8 cellular contexts compared by ENCODE assay signal in genomic region chr11:18698341-18699268, GRCh38. TPM values are rescaled to one million over a fixed set of nuclear protein-coding genes. Genes with fewer than 3 reads are reported as not detected.
DNase-seq lines count a peak whose midpoint lies in the region; ATAC-seq, FAIRE-seq and TF ChIP-seq lines count a peak whose summit lies in the region.

A gene with protein sequence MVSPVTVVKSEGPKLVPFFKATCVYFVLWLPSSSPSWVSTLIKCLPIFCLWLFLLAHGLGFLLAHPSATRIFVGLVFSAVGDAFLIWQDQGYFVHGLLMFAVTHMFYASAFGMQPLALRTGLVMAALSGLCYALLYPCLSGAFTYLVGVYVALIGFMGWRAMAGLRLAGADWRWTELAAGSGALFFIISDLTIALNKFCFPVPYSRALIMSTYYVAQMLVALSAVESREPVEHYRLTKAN (plus strand): TSS chr11:18698779. CDS start chr11:18698887, 108 bp downstream.

- TF ChIP-seq POLR2A in Peyer's patch (IDR thresholded peaks at IDR 0.05) (peak; percentile 42 to 59), esophagus squamous epithelium (IDR thresholded peaks at IDR 0.05) (peak in 3 of 4 donors; percentile 64 to 87 (median 75))

- H3K27ac ChIP-seq in Peyer's patch, result peak within 1 kb of the TSS; percentile 76 to 86 (median 79)
- peak within 1 kb of the TSS; percentile 74 to 91 (median 84) for H3K27ac ChIP-seq in esophagus squamous epithelium

- FAIRE-seq in D721Med (lab: Jason Lieb, UNC), result peak; percentile 48

- no peaks in the 10 kb centered on the region for H3K36me3 ChIP-seq in Peyer's patch
- H3K36me3 ChIP-seq in esophagus squamous epithelium, result peaks cover 0 to 20% (median 4%) of the 10 kb centered on the region in 3 donors

- no peaks in the 10 kb centered on the region for H3K36me3 Mint-ChIP-seq in activated T-helper 1 cell treated with anti-CD3 and anti-CD28 coated beads, Interleukin-12 subunit alpha, Interleukin-12 subunit beta, Interleukin-2, Interleukin-4 antibody, amounts not matched to agents 30 ng/mL and 10 ng/mL and 1 ng/mL, durations not matched to agents 14 hours and 24 hours and 36 hours (ENCODE audit: low read depth)

- peak within 1 kb of the TSS; percentile 83 for H3K4me3 Mint-ChIP-seq in activated T-helper 1 cell treated with anti-CD3 and anti-CD28 coated beads, Interleukin-12 subunit alpha, Interleukin-12 subunit beta, Interleukin-2, Interleukin-4 antibody, amounts not matched to agents 30 ng/mL and 10 ng/mL and 1 ng/mL, durations not matched to agents 14 hours and 24 hours and 36 hours

- no peak for TF ChIP-seq RAD21 in Ishikawa (IDR thresholded peaks at IDR 0.05; ENCODE audit: low read depth)

- intact Hi-C loops in activated T-helper 1 cell treated with anti-CD3 and anti-CD28 coated beads, Interleukin-12 subunit alpha, Interleukin-12 subunit beta, Interleukin-2, Interleukin-4 antibody, amounts not matched to agents 30 ng/mL and 10 ng/mL and 1 ng/mL, durations not matched to agents 14 hours and 24 hours and 36 hours (cut with micrococcal nuclease), result loop anchor here (1.0 to 2.0 kb wide), 6 partner anchors 23 to 686 kb away; partner anchors contain the start of genes GTF2H1, HPS5, SERGEF and SPTY2D1
- intact Hi-C loops in esophagus squamous epithelium (cut with DNase I), result no loop called here

- DNase-seq in D721Med (ENCODE audit: insufficient read length, low spot score), result peak; percentile 82
- peak; percentile 94 to 99 (median 98) for DNase-seq in Peyer's patch
- DNase-seq in activated T-helper 1 cell treated with anti-CD3 and anti-CD28 coated beads, Interleukin-12 subunit alpha, Interleukin-12 subunit beta, Interleukin-2, Interleukin-4 antibody, amounts not matched to agents 30 ng/mL and 10 ng/mL and 1 ng/mL, durations not matched to agents 14 hours and 24 hours and 36 hours (ENCODE audit: low spot score), result peak; percentile 89
- peak; percentile 59 for DNase-seq in esophagus squamous epithelium (lab: John Stamatoyannopoulos, UW)
- DNase-seq in myocyte (ENCODE audit: low read depth), result peak; percentile 91
- DNase-seq in stimulated activated CD8-positive, alpha-beta memory T cell treated with anti-CD3 and anti-CD28 coated beads, Interleukin-7, amount 100 ng/mL, for 24 hours (ENCODE audit: low read depth), result peak; percentile 73

- peaks cover 0 to 5% (median 0%) of the 10 kb centered on the region in 4 donors for H3K4me1 ChIP-seq in Peyer's patch
- H3K4me1 ChIP-seq in esophagus squamous epithelium, result peaks cover 12 to 29% (median 13%) of the 10 kb centered on the region in 3 donors

- TF ChIP-seq EP300 in Ishikawa (IDR thresholded peaks at IDR 0.05; ENCODE audit: borderline replicate concordance), result no peak

- TF ChIP-seq CTCF in D721Med (IDR thresholded peaks at IDR 0.05; ENCODE audit: insufficient read depth, missing control alignments) (no peak), Peyer's patch (IDR thresholded peaks at IDR 0.05) (peak in 1 of 6 experiments; percentile 6), esophagus squamous epithelium (IDR thresholded peaks at IDR 0.05) (peak in 1 of 6 experiments; percentile 7)

- peaks cover 22% of the 10 kb centered on the region for H3K27me3 Mint-ChIP-seq in activated T-helper 1 cell treated with anti-CD3 and anti-CD28 coated beads, Interleukin-12 subunit alpha, Interleukin-12 subunit beta, Interleukin-2, Interleukin-4 antibody, amounts not matched to agents 30 ng/mL and 10 ng/mL and 1 ng/mL, durations not matched to agents 14 hours and 24 hours and 36 hours (ENCODE audit: insufficient read depth)

- H3K9me3 Mint-ChIP-seq in activated T-helper 1 cell treated with anti-CD3 and anti-CD28 coated beads, Interleukin-12 subunit alpha, Interleukin-12 subunit beta, Interleukin-2, Interleukin-4 antibody, amounts not matched to agents 30 ng/mL and 10 ng/mL and 1 ng/mL, durations not matched to agents 14 hours and 24 hours and 36 hours, result no peaks in the 10 kb centered on the region

- peak within 1 kb of the TSS; percentile 73 to 99 (median 80) for H3K4me3 ChIP-seq in Peyer's patch
- peak within 1 kb of the TSS; percentile 68 to 95 (median 85) for H3K4me3 ChIP-seq in esophagus squamous epithelium

- H3K27me3 ChIP-seq in Peyer's patch (no peaks in the 10 kb centered on the region), esophagus squamous epithelium (no peaks in the 10 kb centered on the region)

- peak within 1 kb of the TSS; percentile 65 for H3K27ac Mint-ChIP-seq in activated T-helper 1 cell treated with anti-CD3 and anti-CD28 coated beads, Interleukin-12 subunit alpha, Interleukin-12 subunit beta, Interleukin-2, Interleukin-4 antibody, amounts not matched to agents 30 ng/mL and 10 ng/mL and 1 ng/mL, durations not matched to agents 14 hours and 24 hours and 36 hours

- ATAC-seq in GM21619 (IDR thresholded peaks at IDR 0.05; ENCODE audit: unreplicated experiment), result peak; percentile 96

- H3K9me3 ChIP-seq in Peyer's patch, result no peaks in the 10 kb centered on the region
- H3K9me3 ChIP-seq in esophagus squamous epithelium, result no peaks in the 10 kb centered on the region

- 0 to 2% methylated on average over 2 to 6 of the region's 98 CpGs for WGBS in esophagus squamous epithelium, 2 donors

- peaks cover 25% of the 10 kb centered on the region for H3K4me1 Mint-ChIP-seq in activated T-helper 1 cell treated with anti-CD3 and anti-CD28 coated beads, Interleukin-12 subunit alpha, Interleukin-12 subunit beta, Interleukin-2, Interleukin-4 antibody, amounts not matched to agents 30 ng/mL and 10 ng/mL and 1 ng/mL, durations not matched to agents 14 hours and 24 hours and 36 hours (ENCODE audit: low read depth)

TF ChIP-seq in Ishikawa, 13 proteins besides CTCF, POLR2A, EP300 and RAD21:
- no peak for TF ChIP-seq TCF12 (IDR thresholded peaks at IDR 0.05; ENCODE audit: low read depth)
- TF ChIP-seq, protein P1, sequence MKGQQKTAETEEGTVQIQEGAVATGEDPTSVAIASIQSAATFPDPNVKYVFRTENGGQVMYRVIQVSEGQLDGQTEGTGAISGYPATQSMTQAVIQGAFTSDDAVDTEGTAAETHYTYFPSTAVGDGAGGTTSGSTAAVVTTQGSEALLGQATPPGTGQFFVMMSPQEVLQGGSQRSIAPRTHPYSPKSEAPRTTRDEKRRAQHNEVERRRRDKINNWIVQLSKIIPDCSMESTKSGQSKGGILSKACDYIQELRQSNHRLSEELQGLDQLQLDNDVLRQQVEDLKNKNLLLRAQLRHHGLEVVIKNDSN (IDR thresholded peaks at IDR 0.05), result peak; percentile 88
- TF ChIP-seq FOXM1 (IDR thresholded peaks at IDR 0.05; ENCODE audit: borderline replicate concordance, low read depth), result no peak
- peak; percentile 68 for TF ChIP-seq NFIC (IDR thresholded peaks at IDR 0.05)
- TF ChIP-seq TAF1 (IDR thresholded peaks at IDR 0.05; ENCODE audit: low read depth), result peak; percentile 67; the same call in 1 of the 2 replicates
- TF ChIP-seq, protein P2, sequence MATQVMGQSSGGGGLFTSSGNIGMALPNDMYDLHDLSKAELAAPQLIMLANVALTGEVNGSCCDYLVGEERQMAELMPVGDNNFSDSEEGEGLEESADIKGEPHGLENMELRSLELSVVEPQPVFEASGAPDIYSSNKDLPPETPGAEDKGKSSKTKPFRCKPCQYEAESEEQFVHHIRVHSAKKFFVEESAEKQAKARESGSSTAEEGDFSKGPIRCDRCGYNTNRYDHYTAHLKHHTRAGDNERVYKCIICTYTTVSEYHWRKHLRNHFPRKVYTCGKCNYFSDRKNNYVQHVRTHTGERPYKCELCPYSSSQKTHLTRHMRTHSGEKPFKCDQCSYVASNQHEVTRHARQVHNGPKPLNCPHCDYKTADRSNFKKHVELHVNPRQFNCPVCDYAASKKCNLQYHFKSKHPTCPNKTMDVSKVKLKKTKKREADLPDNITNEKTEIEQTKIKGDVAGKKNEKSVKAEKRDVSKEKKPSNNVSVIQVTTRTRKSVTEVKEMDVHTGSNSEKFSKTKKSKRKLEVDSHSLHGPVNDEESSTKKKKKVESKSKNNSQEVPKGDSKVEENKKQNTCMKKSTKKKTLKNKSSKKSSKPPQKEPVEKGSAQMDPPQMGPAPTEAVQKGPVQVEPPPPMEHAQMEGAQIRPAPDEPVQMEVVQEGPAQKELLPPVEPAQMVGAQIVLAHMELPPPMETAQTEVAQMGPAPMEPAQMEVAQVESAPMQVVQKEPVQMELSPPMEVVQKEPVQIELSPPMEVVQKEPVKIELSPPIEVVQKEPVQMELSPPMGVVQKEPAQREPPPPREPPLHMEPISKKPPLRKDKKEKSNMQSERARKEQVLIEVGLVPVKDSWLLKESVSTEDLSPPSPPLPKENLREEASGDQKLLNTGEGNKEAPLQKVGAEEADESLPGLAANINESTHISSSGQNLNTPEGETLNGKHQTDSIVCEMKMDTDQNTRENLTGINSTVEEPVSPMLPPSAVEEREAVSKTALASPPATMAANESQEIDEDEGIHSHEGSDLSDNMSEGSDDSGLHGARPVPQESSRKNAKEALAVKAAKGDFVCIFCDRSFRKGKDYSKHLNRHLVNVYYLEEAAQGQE (IDR thresholded peaks at IDR 0.05; ENCODE audit: low read depth), result no peak
- TF ChIP-seq MAX (IDR thresholded peaks at IDR 0.05), result peak; percentile 61; the same call in 1 of the 2 replicates
- TF ChIP-seq YY1 (IDR thresholded peaks at IDR 0.05; ENCODE audit: low read depth), result no peak; the same call in 1 of the 2 replicates
- TF ChIP-seq CEBPB (IDR thresholded peaks at IDR 0.05), result no peak
- no peak; the same call in 1 of the 2 replicates for TF ChIP-seq TEAD4 (IDR thresholded peaks at IDR 0.05)
- TF ChIP-seq ZBTB7A (IDR thresholded peaks at IDR 0.05; ENCODE audit: low read depth), result peak; percentile 65; the same call in 1 of the 2 replicates
- peak; percentile 47; the same call in 1 of the 2 replicates for TF ChIP-seq CREB1 (IDR thresholded peaks at IDR 0.05; ENCODE audit: low read depth)
- TF ChIP-seq EGR1 (IDR thresholded peaks at IDR 0.05), result peak; percentile 30; the same call in 1 of the 2 replicates

RNA-seq across cellular contexts. Expression of the gene that starts here (rescaled TPM):
- 1 to 10 TPM in 2 of 4 donors, under 1 TPM in 1, not detected in 1; 0.53 to 4.4 (median 1.9) TPM for total RNA-seq in Peyer's patch
- total RNA-seq in activated T-helper 1 cell treated with anti-CD3 and anti-CD28 coated beads, Interleukin-12 subunit alpha, Interleukin-12 subunit beta, Interleukin-2, Interleukin-4 antibody, amounts not matched to agents 30 ng/mL and 10 ng/mL and 1 ng/mL, durations not matched to agents 14 hours and 24 hours and 36 hours, result 0.52 and 0.93 TPM in 2 replicates
- total RNA-seq in esophagus squamous epithelium, result 1 to 10 TPM in 3 of 4 donors, under 1 TPM in 1; 0.97 to 4.8 (median 1.5) TPM
- total RNA-seq in myocyte, result 11.6 and 12.9 TPM in 2 replicates
- polyA plus RNA-seq in myocyte (2012), result 5.4 TPM

Comparison
In these comparisons a context has a peak if more than half of its experiments do, and no peak if none do; other contexts are left out.
1. Peak in every context shown above with its lines: DNase-seq, ATAC-seq, H3K4me3 ChIP-seq and H3K27ac ChIP-seq.
2. Peak in DNase-seq in activated T-helper 1 cell treated with anti-CD3 and anti-CD28 coated beads, Interleukin-12 subunit alpha, Interleukin-12 subunit beta, Interleukin-2, Interleukin-4 antibody, amounts not matched to agents 30 ng/mL and 10 ng/mL and 1 ng/mL, durations not matched to agents 14 hours and 24 hours and 36 hours; RNA of the gene not detected or under 1 TPM.